ENCODE assay signal across 21 cellular contexts in genomic region chr3:106452096-106452495, GRCh38.
"Had no signal": no experiment of that assay in that cellular context is flagged by ENCODE, and none has a peak within 500 bp of the region (broad histone marks: within the 10 kb centered on the region; RNA-seq: fewer than 3 reads in every experiment).

No MANE protein-coding gene starts in this region.

- ATAC-seq: activated naive CD8-positive, alpha-beta T cell treated with anti-CD3 and anti-CD28 coated beads, Interleukin-2, amount 50 U/mL, for 24 hours; activated T-cell treated with anti-CD3 and anti-CD28 coated beads, Interleukin-2, amount 50 U/mL, for 4 hours; activated T-helper 17 cell treated with anti-CD3 and anti-CD28 coated beads, Interleukin-2, amount 50 U/mL, for 72 hours; foreskin keratinocyte; left lung; lower lobe of right lung; mucosa of descending colon; natural killer cell treated with Interleukin-12 subunit alpha and Interleukin-12 subunit beta and Interleukin-15 and Interleukin-18, amount 100 ng/mL, for 72 hours; stimulated activated effector memory CD8-positive, alpha-beta T cell treated with anti-CD3 and anti-CD28 coated beads, Interleukin-12 subunit alpha, Interleukin-12 subunit beta, amount 100 ng/mL, for 72 hours; upper lobe of right lung had no signal

- DNase-seq: activated CD4-positive, alpha-beta T cell treated with anti-CD3 and anti-CD28 coated beads for 48 hours; activated CD4-positive, alpha-beta T cell treated with anti-CD3 and anti-CD28 coated beads, Interleukin-2, amount 50 U/mL, for 48 hours; activated naive CD8-positive, alpha-beta T cell treated with anti-CD3 and anti-CD28 coated beads, Interleukin-2, amount 50 U/mL, for 24 hours; activated T-cell treated with anti-CD3 and anti-CD28 coated beads, Interleukin-2, amount 50 U/mL, for 4 hours; dermis blood vessel endothelial cell; effector memory CD4-positive, alpha-beta T cell; erythroblast; foreskin keratinocyte; left lung; lower lobe of right lung; mesendoderm; mucosa of descending colon; stimulated activated CD4-positive, alpha-beta T cell treated with anti-CD3 and anti-CD28 coated beads, Interleukin-4, amount 100 ng/mL, for 24 hours; tibial artery; upper lobe of right lung had no signal

- H3K27ac ChIP-seq: breast epithelium, foreskin keratinocyte, left lung, lower lobe of right lung, skin epidermis, tibial artery, upper lobe of right lung, VCaP had no signal
